ENCODE assay signal across 2 cellular contexts in genomic region chr15:96340611-96341464, GRCh38.
A peak's percentile ranks its signal among the peaks of the same experiment; 100 is the strongest.
TF ChIP-seq lines count a peak whose summit lies in the region.

No MANE protein-coding gene starts in this region.

TF ChIP-seq in A549, 52 proteins besides CTCF, POLR2A, EP300 and RAD21 (continued from another document):
- TF ChIP-seq PHF8 (IDR thresholded peaks at IDR 0.05; ENCODE audit: borderline replicate concordance, low read depth): peak; percentile 49; the same call in 1 of the 2 replicates
- TF ChIP-seq PBX3 (IDR thresholded peaks at IDR 0.05): 0 out of 2 replicates have a peak, but pooled peaks have one; percentile 32
- TF ChIP-seq RCOR1 (IDR thresholded peaks at IDR 0.05; ENCODE audit: low read depth, low read length): no peak
- TF ChIP-seq BCL3 (IDR thresholded peaks at IDR 0.05): 0 out of 3 replicates have a peak, but pooled peaks have one; percentile 10
- TF ChIP-seq GATA3 (IDR thresholded peaks at IDR 0.05; ENCODE audit: borderline replicate concordance): peak; percentile 13; the same call in 1 of the 2 replicates

TF ChIP-seq in WTC11, 78 proteins besides CTCF, POLR2A, EP300 and RAD21 (continued from another document):
- no peak for TF ChIP-seq AR (CRISPR knock-in tag; IDR thresholded peaks at IDR 0.05)
- no peak for TF ChIP-seq PRDM15 (CRISPR knock-in tag; IDR thresholded peaks at IDR 0.05)
- TF ChIP-seq, protein P1, sequence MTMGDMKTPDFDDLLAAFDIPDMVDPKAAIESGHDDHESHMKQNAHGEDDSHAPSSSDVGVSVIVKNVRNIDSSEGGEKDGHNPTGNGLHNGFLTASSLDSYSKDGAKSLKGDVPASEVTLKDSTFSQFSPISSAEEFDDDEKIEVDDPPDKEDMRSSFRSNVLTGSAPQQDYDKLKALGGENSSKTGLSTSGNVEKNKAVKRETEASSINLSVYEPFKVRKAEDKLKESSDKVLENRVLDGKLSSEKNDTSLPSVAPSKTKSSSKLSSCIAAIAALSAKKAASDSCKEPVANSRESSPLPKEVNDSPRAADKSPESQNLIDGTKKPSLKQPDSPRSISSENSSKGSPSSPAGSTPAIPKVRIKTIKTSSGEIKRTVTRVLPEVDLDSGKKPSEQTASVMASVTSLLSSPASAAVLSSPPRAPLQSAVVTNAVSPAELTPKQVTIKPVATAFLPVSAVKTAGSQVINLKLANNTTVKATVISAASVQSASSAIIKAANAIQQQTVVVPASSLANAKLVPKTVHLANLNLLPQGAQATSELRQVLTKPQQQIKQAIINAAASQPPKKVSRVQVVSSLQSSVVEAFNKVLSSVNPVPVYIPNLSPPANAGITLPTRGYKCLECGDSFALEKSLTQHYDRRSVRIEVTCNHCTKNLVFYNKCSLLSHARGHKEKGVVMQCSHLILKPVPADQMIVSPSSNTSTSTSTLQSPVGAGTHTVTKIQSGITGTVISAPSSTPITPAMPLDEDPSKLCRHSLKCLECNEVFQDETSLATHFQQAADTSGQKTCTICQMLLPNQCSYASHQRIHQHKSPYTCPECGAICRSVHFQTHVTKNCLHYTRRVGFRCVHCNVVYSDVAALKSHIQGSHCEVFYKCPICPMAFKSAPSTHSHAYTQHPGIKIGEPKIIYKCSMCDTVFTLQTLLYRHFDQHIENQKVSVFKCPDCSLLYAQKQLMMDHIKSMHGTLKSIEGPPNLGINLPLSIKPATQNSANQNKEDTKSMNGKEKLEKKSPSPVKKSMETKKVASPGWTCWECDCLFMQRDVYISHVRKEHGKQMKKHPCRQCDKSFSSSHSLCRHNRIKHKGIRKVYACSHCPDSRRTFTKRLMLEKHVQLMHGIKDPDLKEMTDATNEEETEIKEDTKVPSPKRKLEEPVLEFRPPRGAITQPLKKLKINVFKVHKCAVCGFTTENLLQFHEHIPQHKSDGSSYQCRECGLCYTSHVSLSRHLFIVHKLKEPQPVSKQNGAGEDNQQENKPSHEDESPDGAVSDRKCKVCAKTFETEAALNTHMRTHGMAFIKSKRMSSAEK (CRISPR knock-in tag; IDR thresholded peaks at IDR 0.05; ENCODE audit: borderline replicate concordance): no peak
- no peak for TF ChIP-seq IRF2 (CRISPR knock-in tag; IDR thresholded peaks at IDR 0.05; ENCODE audit: borderline replicate concordance, low read depth)
- no peak for TF ChIP-seq FOXP1 (CRISPR knock-in tag; IDR thresholded peaks at IDR 0.05; ENCODE audit: borderline replicate concordance)
- no peak for TF ChIP-seq TEAD1 (CRISPR knock-in tag; IDR thresholded peaks at IDR 0.05)
TF ChIP-seq in WTC11: peak in this region for 0.
